In genomic region chr2:24914713-24915112, GRCh38 we compare ENCODE assay signal across 15 cellular contexts.
"Had no signal": no experiment of that assay in that cellular context is flagged by ENCODE, and none has a peak within 500 bp of the region (broad histone marks: within the 10 kb centered on the region; RNA-seq: fewer than 3 reads in every experiment).

No MANE protein-coding gene starts in this region.

- H3K27ac Mint-ChIP-seq: activated naive CD4-positive, alpha-beta T cell treated with anti-CD3 and anti-CD28 coated beads, Interleukin-2, amount 10 ng/mL, durations not matched to agents 7 days and 5 days; activated T-helper 17 cell treated with anti-CD3 and anti-CD28 coated beads, Interleukin-2, amount 50 U/mL, for 72 hours; endodermal cell; T-cell had no signal

- H3K36me3 ChIP-seq: gastrocnemius medialis, heart right ventricle, right lobe of liver, thyroid gland, uterus had no signal

- H3K4me3 Mint-ChIP-seq: activated naive CD4-positive, alpha-beta T cell treated with anti-CD3 and anti-CD28 coated beads, Interleukin-2, amount 10 ng/mL, durations not matched to agents 7 days and 5 days; activated T-helper 17 cell treated with anti-CD3 and anti-CD28 coated beads, Interleukin-2, amount 50 U/mL, for 72 hours; endodermal cell; T-cell had no signal

- ATAC-seq: activated T-helper 17 cell treated with anti-CD3 and anti-CD28 coated beads, Interleukin-2, amount 50 U/mL, for 72 hours; gastrocnemius medialis; heart right ventricle; left lobe of liver; naive thymus-derived CD8-positive, alpha-beta T cell; right lobe of liver; T-cell had no signal

- H3K27ac ChIP-seq: right lobe of liver, uterus had no signal

- H3K9me3 Mint-ChIP-seq: activated naive CD4-positive, alpha-beta T cell treated with anti-CD3 and anti-CD28 coated beads, Interleukin-2, amount 10 ng/mL, durations not matched to agents 7 days and 5 days; activated T-helper 17 cell treated with anti-CD3 and anti-CD28 coated beads, Interleukin-2, amount 50 U/mL, for 72 hours; T-cell had no signal

- H3K4me1 ChIP-seq: gastrocnemius medialis, right lobe of liver, thyroid gland had no signal

- H3K27me3 Mint-ChIP-seq: activated T-helper 17 cell treated with anti-CD3 and anti-CD28 coated beads, Interleukin-2, amount 50 U/mL, for 72 hours; naive thymus-derived CD8-positive, alpha-beta T cell; T-cell had no signal

- H3K4me3 ChIP-seq: heart right ventricle, right lobe of liver, thyroid gland, uterus had no signal

- DNase-seq: activated CD4-positive, CD25-positive, alpha-beta regulatory T cell treated with anti-CD3 and anti-CD28 coated beads, Interleukin-2, amount 50 U/mL, for 72 hours; activated naive CD4-positive, alpha-beta T cell treated with anti-CD3 and anti-CD28 coated beads, Interleukin-2, amount 10 ng/mL, durations not matched to agents 7 days and 5 days; endodermal cell; gastrocnemius medialis; heart right ventricle; mammary epithelial cell; naive thymus-derived CD8-positive, alpha-beta T cell; right lobe of liver; stimulated activated CD4-positive, alpha-beta T cell treated with anti-CD3 and anti-CD28 coated beads, Interleukin-1b, Interleukin-23, amount 100 ng/mL, for 48 hours; T-cell; T-helper 9 cell; thyroid gland; uterus had no signal

- H3K9me3 ChIP-seq: gastrocnemius medialis, right lobe of liver, thyroid gland, uterus had no signal

- H3K27me3 ChIP-seq: gastrocnemius medialis, right lobe of liver, thyroid gland, uterus had no signal
